In genomic region chr15:80449825-80450224, GRCh38 we compare ENCODE assay signal across 32 cellular contexts. TPM values are rescaled to one million over a fixed set of nuclear protein-coding genes. Genes with fewer than 3 reads are reported as not detected.
"Had no signal": no experiment of that assay in that cellular context is flagged by ENCODE, and none has a peak within 500 bp of the region (broad histone marks: within the 10 kb centered on the region; RNA-seq: fewer than 3 reads in every experiment).

No MANE protein-coding gene starts in this region.

- DNase-seq: hippocampal formation; kidney glomerular epithelial cell; left cardiac atrium; lower lobe of right lung; mammary epithelial cell; mesendoderm; naive B cell; natural killer cell; nephron progenitor cell; occipital lobe; ovary; right lobe of liver; stimulated activated CD4-positive, alpha-beta T cell treated with anti-CD3 and anti-CD28 coated beads, Interleukin-1b, Interleukin-23, amount 100 ng/mL, for 48 hours; stimulated activated CD4-positive, alpha-beta T cell treated with anti-CD3 and anti-CD28 coated beads, Interleukin-2, amount 100 ng/mL, for 48 hours; stimulated activated CD4-positive, alpha-beta T cell treated with anti-CD3 and anti-CD28 coated beads, Interleukin-4, amount 100 ng/mL, for 4 hours; stimulated activated CD8-positive, alpha-beta memory T cell treated with anti-CD3 and anti-CD28 coated beads, Interleukin-4, amount 100 ng/mL, for 48 hours; stimulated activated naive CD4-positive, alpha-beta T cell treated with Interleukin-2 at 50 U/mL for 16 hours; stimulated activated naive CD8-positive, alpha-beta T cell treated with anti-CD3 and anti-CD28 coated beads, Interleukin-15, amount 100 ng/mL, for 72 hours; substantia nigra; testis; thyroid gland; trophoblast cell had no signal

- H3K27me3 Mint-ChIP-seq: progenitor cell of endocrine pancreas had no signal

- H3K4me1 Mint-ChIP-seq: naive B cell; natural killer cell; stimulated activated memory B cell treated with anti-CD40 and anti-IgM and Interleukin-4, amounts not matched to agents 10 μg/mL and 1 μg/mL and 100 μg/mL, for 72 hours; stimulated activated naive CD8-positive, alpha-beta T cell treated with anti-CD3 and anti-CD28 coated beads, Interleukin-15, amount 100 ng/mL, for 72 hours had no signal

- ATAC-seq: left cardiac atrium; left lobe of liver; natural killer cell; right lobe of liver; stimulated activated memory B cell treated with anti-CD40 and anti-IgM and Interleukin-4, amounts not matched to agents 10 μg/mL and 1 μg/mL and 100 μg/mL, for 72 hours; stimulated activated naive CD8-positive, alpha-beta T cell treated with anti-CD3 and anti-CD28 coated beads, Interleukin-15, amount 100 ng/mL, for 72 hours had no signal

- H3K4me3 Mint-ChIP-seq: mesothelial cell of epicardium; naive B cell; natural killer cell; nephron progenitor cell; neural progenitor cell; stimulated activated memory B cell treated with anti-CD40 and anti-IgM and Interleukin-4, amounts not matched to agents 10 μg/mL and 1 μg/mL and 100 μg/mL, for 72 hours; stimulated activated naive CD8-positive, alpha-beta T cell treated with anti-CD3 and anti-CD28 coated beads, Interleukin-15, amount 100 ng/mL, for 72 hours had no signal

- H3K36me3 ChIP-seq: lower lobe of right lung, neural progenitor cell, neutrophil, ovary, right atrium auricular region, right lobe of liver, thyroid gland, vagina had no signal

- H3K9me3 ChIP-seq: lower lobe of right lung, neutrophil, ovary, right atrium auricular region, right lobe of liver, testis, thyroid gland, vagina had no signal

- H3K27ac ChIP-seq: lower lobe of right lung, neural progenitor cell, neutrophil, ovary, right atrium auricular region, right lobe of liver, testis, thyroid gland, vagina had no signal

- H3K27me3 ChIP-seq: neural progenitor cell, ovary, right atrium auricular region, right lobe of liver, testis, thyroid gland, vagina had no signal

- H3K36me3 Mint-ChIP-seq: mesothelial cell of epicardium; naive B cell; natural killer cell; stimulated activated memory B cell treated with anti-CD40 and anti-IgM and Interleukin-4, amounts not matched to agents 10 μg/mL and 1 μg/mL and 100 μg/mL, for 72 hours had no signal

- H3K27ac Mint-ChIP-seq: mesothelial cell of epicardium; natural killer cell; nephron progenitor cell; neural progenitor cell; progenitor cell of endocrine pancreas; stimulated activated memory B cell treated with anti-CD40 and anti-IgM and Interleukin-4, amounts not matched to agents 10 μg/mL and 1 μg/mL and 100 μg/mL, for 72 hours; stimulated activated naive CD8-positive, alpha-beta T cell treated with anti-CD3 and anti-CD28 coated beads, Interleukin-15, amount 100 ng/mL, for 72 hours had no signal

- H3K4me1 ChIP-seq: right atrium auricular region, testis, thyroid gland, vagina had no signal

- H3K4me3 ChIP-seq: lower lobe of right lung, neural progenitor cell, ovary, right atrium auricular region, right lobe of liver, smooth muscle cell, testis, thyroid gland, vagina had no signal

- H3K9me3 Mint-ChIP-seq: mesothelial cell of epicardium; naive B cell; natural killer cell; nephron progenitor cell; neural progenitor cell; stimulated activated memory B cell treated with anti-CD40 and anti-IgM and Interleukin-4, amounts not matched to agents 10 μg/mL and 1 μg/mL and 100 μg/mL, for 72 hours; stimulated activated naive CD8-positive, alpha-beta T cell treated with anti-CD3 and anti-CD28 coated beads, Interleukin-15, amount 100 ng/mL, for 72 hours had no signal

RNA-seq across cellular contexts. Expression of gene ARNT2, which starts 45.6 kb away (rescaled TPM):
- total RNA-seq: mononuclear cell, natural killer cell had no signal
